7 cellular contexts compared by ENCODE assay signal in genomic region chr2:205024822-205025518, GRCh38.
DNase-seq lines count a peak whose midpoint lies in the region; ATAC-seq and TF ChIP-seq lines count a peak whose summit lies in the region.

No MANE protein-coding gene starts in this region.

- peak; percentile 99 for ATAC-seq in omental fat pad (ENCODE audit: low FRiP score)

- DNase-seq in HS-27A (ENCODE audit: low read depth), result peak; percentile 74
- DNase-seq in T1000 (lab: John Stamatoyannopoulos, UW), result peak; percentile 72
- DNase-seq in epithelial cell of proximal tubule (ENCODE audit: low read depth), result peak; percentile 89
- DNase-seq in omental fat pad (ENCODE audit: low spot score), result peak; percentile 38
- no peak for DNase-seq in NCI-H526 treated with DMSO at 0.1 percent for 48 hours (lab: John Stamatoyannopoulos, UW)
- DNase-seq in NCI-H82 (lab: John Stamatoyannopoulos, UW), result no peak
- DNase-seq in SIG-M5 (lab: John Stamatoyannopoulos, UW), result no peak

- TF ChIP-seq CTCF in epithelial cell of proximal tubule (conservative IDR thresholded peaks at IDR 0.05; ENCODE audit: low read depth, low read length), result no peak
- TF ChIP-seq CTCF in omental fat pad (IDR thresholded peaks at IDR 0.05), result no peak

- no peak overlapping the region for H3K4me3 ChIP-seq in epithelial cell of proximal tubule (ENCODE audit: low read depth, low read length)

Comparison
In these comparisons a context has a peak if more than half of its experiments do, and no peak if none do; other contexts are left out.
1. DNase-seq: peak in HS-27A (single experiment), T1000 (single experiment), epithelial cell of proximal tubule (single experiment) and omental fat pad (single experiment); none in NCI-H526 treated with DMSO at 0.1 percent for 48 hours (single experiment), NCI-H82 (single experiment) and SIG-M5 (single experiment).